8 cellular contexts compared by ENCODE assay signal in the genomic region with DNA sequence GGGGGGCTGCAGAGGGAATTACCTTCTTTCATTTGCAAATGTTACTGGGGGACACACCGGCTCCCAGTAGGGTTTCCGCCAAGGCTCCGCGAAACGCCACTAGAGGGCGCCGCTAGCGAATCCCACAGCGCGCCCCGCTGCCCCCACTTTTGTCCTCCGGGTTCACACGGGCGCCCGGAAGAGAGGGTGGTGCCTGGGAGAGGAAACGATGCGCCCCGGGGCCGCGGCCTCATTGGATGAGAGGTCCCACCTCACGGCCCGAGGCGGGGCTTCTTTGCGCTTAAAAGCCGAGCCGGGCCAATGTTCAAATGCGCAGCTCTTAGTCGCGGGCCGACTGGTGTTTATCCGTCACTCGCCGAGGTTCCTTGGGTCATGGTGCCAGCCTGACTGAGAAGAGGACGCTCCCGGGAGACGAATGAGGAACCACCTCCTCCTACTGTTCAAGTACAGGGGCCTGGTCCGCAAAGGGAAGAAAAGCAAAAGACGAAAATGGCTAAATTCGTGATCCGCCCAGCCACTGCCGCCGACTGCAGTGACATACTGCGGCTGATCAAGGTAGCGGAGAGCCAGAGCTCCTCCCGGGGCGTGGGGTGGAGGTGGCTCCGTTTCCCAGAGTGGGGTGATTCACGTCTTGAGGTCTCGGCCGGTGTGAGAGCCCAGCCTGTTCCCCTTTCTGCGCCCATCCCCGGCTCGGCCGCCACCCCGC. TPM values are rescaled to one million over a fixed set of nuclear protein-coding genes. Genes with fewer than 3 reads are reported as not detected.
DNase-seq lines count a peak whose midpoint lies in the region; ATAC-seq and TF ChIP-seq lines count a peak whose summit lies in the region.

A gene (plus strand): TSS at position 311 of the 706 bp plus-strand sequence. CDS start 179 bp downstream, at position 490.

- peaks cover 0 to 2% of the 10 kb centered on the region in 2 donors for H3K36me3 ChIP-seq in lung (ENCODE audit: control insufficient read depth in 2 of 2, insufficient read depth in 2 of 2, low read length in 2 of 2)

- no peaks in the 10 kb centered on the region for H3K27me3 ChIP-seq in lung (ENCODE audit: control insufficient read depth, insufficient read depth)

- peak within 1 kb of the TSS; percentile 97 to 98 for H3K27ac ChIP-seq in lung (ENCODE audit: low read depth in 1 of 2, low read length in 1 of 2)

- H3K4me1 ChIP-seq in lung (ENCODE audit: control insufficient read depth in 2 of 2, insufficient read depth in 2 of 2, low read length in 2 of 2): no peaks in the 10 kb centered on the region

- H3K4me3 ChIP-seq in lung: peak within 1 kb of the TSS; percentile 71

- TF ChIP-seq CTCF in lung (IDR thresholded peaks at IDR 0.05; ENCODE audit: control extremely low read depth, extremely low read depth): peak; percentile 31

- WGBS in lung, 2 donors: 0 to 26% methylated on average over 26 to 55 of the region's 55 CpGs

- H3K9me3 ChIP-seq in lung (ENCODE audit: control insufficient read depth in 2 of 2, insufficient read depth in 1 of 2, low read length in 1 of 2): no peaks in the 10 kb centered on the region

- ATAC-seq in GM19468 (IDR thresholded peaks at IDR 0.05; ENCODE audit: extremely low read depth, unreplicated experiment) (peak; percentile 66), lung (ENCODE audit: insufficient read depth, low FRiP score) (peak; percentile 89)

- DNase-seq in COLO829 (ENCODE audit: low spot score) (peak; percentile 66), HS-5 (ENCODE audit: low read depth) (peak; percentile 67), NK-92 (lab: John Stamatoyannopoulos, UW; ENCODE audit: unreplicated experiment) (peak; percentile 37), lung (ENCODE audit: low spot score) (peak; percentile 93)
- peak; percentile 79 to 85 for DNase-seq in activated CD8-positive, alpha-beta memory T cell treated with anti-CD3 and anti-CD28 coated beads for 1 hour (ENCODE audit: extremely low read depth in 1 of 2, low read depth in 1 of 2)
- peak; percentile 87 for DNase-seq in effector CD4-positive, alpha-beta T cell
- peak; percentile 87 to 91 (median 90) for DNase-seq in stimulated activated CD4-positive, alpha-beta T cell treated with anti-CD3 and anti-CD28 coated beads, TNF-alpha, amount 100 ng/mL, for 48 hours (ENCODE audit: low read depth in 3 of 3)

RNA-seq across cellular contexts. Expression of the gene that starts here (rescaled TPM):
- 100 to 1,000 TPM; 606 to 620 TPM for total RNA-seq in lung
- 1,000 to 10,000 TPM; 1,806 to 2,339 TPM for polyA plus RNA-seq in lung

Comparison
In these comparisons a context has a peak if more than half of its experiments do, and no peak if none do; other contexts are left out.
1. Peak in every context shown above with its lines: DNase-seq, ATAC-seq, H3K4me3 ChIP-seq and H3K27ac ChIP-seq.
2. DNase-seq: peak in every context shown above with its lines; median percentile 93 in lung; 90 in stimulated activated CD4-positive, alpha-beta T cell treated with anti-CD3 and anti-CD28 coated beads, TNF-alpha, amount 100 ng/mL, for 48 hours; 87 in effector CD4-positive, alpha-beta T cell; 82 in activated CD8-positive, alpha-beta memory T cell treated with anti-CD3 and anti-CD28 coated beads for 1 hour; 67 in HS-5; 66 in COLO829; 37 in NK-92.